ENCODE assay signal across 16 cellular contexts in genomic region chr14:51205486-51205885, GRCh38.
"Had no signal": no experiment of that assay in that cellular context is flagged by ENCODE, and none has a peak within 500 bp of the region (broad histone marks: within the 10 kb centered on the region; RNA-seq: fewer than 3 reads in every experiment).

No MANE protein-coding gene starts in this region.

- H3K36me3 ChIP-seq: gastrocnemius medialis, transverse colon had no signal

- H3K4me3 ChIP-seq: gastrocnemius medialis, hepatocyte, lung, transverse colon had no signal

- H3K9me3 ChIP-seq: gastrocnemius medialis, transverse colon had no signal

- DNase-seq: activated CD4-positive, alpha-beta T cell treated with anti-CD3 and anti-CD28 coated beads, Interleukin-2, amount 50 U/mL, for 1 hour; activated naive CD4-positive, alpha-beta T cell; activated naive CD8-positive, alpha-beta T cell treated with anti-CD3 and anti-CD28 coated beads, Interleukin-2, amount 10 ng/mL, durations not matched to agents 7 days and 5 days; dermis blood vessel endothelial cell; gastrocnemius medialis; islet precursor cell; midbrain; stimulated activated naive CD4-positive, alpha-beta T cell treated with Interleukin-2 at 50 U/mL for 16 hours; substantia nigra; T-cell; T1000; transverse colon had no signal

- H3K27me3 ChIP-seq: gastrocnemius medialis, transverse colon had no signal

- H3K27ac ChIP-seq: gastrocnemius medialis, hepatocyte, parathyroid adenoma, transverse colon had no signal

- H3K4me1 ChIP-seq: gastrocnemius medialis, parathyroid adenoma, transverse colon had no signal

- ATAC-seq: activated CD4-positive, CD25-positive, alpha-beta regulatory T cell treated with anti-CD3 and anti-CD28 coated beads, Interleukin-2, amount 50 U/mL, for 24 hours; gastrocnemius medialis; T-cell had no signal
